8 cellular contexts compared by ENCODE assay signal in the genomic region with DNA sequence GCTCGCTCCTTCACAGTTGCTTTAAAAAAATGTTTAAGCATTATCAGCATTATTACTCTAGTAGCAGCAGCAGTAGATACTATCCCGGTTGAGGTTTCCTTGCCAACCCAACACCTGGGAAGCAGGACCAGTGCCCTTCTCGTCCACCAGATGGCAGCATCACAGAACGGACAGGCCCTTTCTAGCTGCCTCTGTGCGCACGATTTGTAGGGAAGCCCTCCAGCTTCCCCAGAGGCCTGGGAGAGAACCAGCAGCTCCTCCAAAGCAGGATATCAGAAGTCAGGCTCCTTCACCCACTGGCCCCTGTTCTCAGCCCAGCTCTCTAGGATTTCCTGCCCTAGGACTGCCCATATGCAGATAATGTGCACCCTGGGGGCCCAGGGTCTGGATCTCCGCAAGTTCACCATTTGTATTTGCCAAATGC. TPM values are rescaled to one million over a fixed set of nuclear protein-coding genes. Genes with fewer than 3 reads are reported as not detected.
A peak's percentile ranks its signal among the peaks of the same experiment; 100 is the strongest.
DNase-seq lines count a peak whose midpoint lies in the region; ATAC-seq and TF ChIP-seq lines count a peak whose summit lies in the region.

No MANE protein-coding gene starts in this region.

- ATAC-seq in GM19468 (IDR thresholded peaks at IDR 0.05; ENCODE audit: extremely low read depth, unreplicated experiment) = peak; percentile 58

- H3K4me3 ChIP-seq in NT2/D1 (ENCODE audit: insufficient read length, low read depth) (no peak overlapping the region), epithelial cell of proximal tubule (ENCODE audit: low read depth, low read length) (no peak overlapping the region)

- no peak overlapping the region for H3K9ac ChIP-seq in NT2/D1 (ENCODE audit: insufficient read length, low read depth)

- peaks cover 26% of the 10 kb centered on the region for H3K9me3 ChIP-seq in NT2/D1 (ENCODE audit: insufficient read depth, low read length)

- H3K4me1 ChIP-seq in NT2/D1 (ENCODE audit: insufficient read depth, insufficient read length) = peaks cover 7% of the 10 kb centered on the region

- H3K27me3 ChIP-seq in NT2/D1 (ENCODE audit: insufficient read depth, insufficient read length) = no peaks in the 10 kb centered on the region

- no peaks in the 10 kb centered on the region for H3K36me3 ChIP-seq in NT2/D1 (ENCODE audit: insufficient read depth, insufficient read length, low read length)

- DNase-seq in COLO668 (lab: John Stamatoyannopoulos, UW; ENCODE audit: unreplicated experiment) (peak; percentile 63), HUDEP-2 (lab: John Stamatoyannopoulos, UW; ENCODE audit: unreplicated experiment in 76 of 76) (peak in 53 of 76 experiments; percentile 4 to 69 (median 38)), NT2/D1 (ENCODE audit: low read depth, low spot score) (peak; percentile 93), epithelial cell of proximal tubule (ENCODE audit: low read depth) (no peak), myocyte (ENCODE audit: low read depth) (peak; percentile 92)
- DNase-seq in activated CD8-positive, alpha-beta memory T cell treated with anti-CD3 and anti-CD28 coated beads, Interleukin-2, amount 50 U/mL, for 24 hours (ENCODE audit: extremely low read depth) = peak; percentile 23
- DNase-seq in stimulated activated CD8-positive, alpha-beta memory T cell treated with anti-CD3 and anti-CD28 coated beads, Interleukin-4, amount 100 ng/mL, for 48 hours = peak; percentile 80

- TF ChIP-seq CTCF in epithelial cell of proximal tubule (conservative IDR thresholded peaks at IDR 0.05; ENCODE audit: low read depth, low read length) = peak; percentile 96

RNA-seq across cellular contexts. Expression of gene ESYT3, which starts 16.8 kb away (rescaled TPM):
- total RNA-seq in epithelial cell of proximal tubule (0.87 and 2.2 TPM in 2 replicates), myocyte (1.7 and 2.8 TPM in 2 replicates)
- polyA plus RNA-seq in myocyte (2012) = 8.6 TPM
